8 cellular contexts compared by ENCODE assay signal in the genomic region with DNA sequence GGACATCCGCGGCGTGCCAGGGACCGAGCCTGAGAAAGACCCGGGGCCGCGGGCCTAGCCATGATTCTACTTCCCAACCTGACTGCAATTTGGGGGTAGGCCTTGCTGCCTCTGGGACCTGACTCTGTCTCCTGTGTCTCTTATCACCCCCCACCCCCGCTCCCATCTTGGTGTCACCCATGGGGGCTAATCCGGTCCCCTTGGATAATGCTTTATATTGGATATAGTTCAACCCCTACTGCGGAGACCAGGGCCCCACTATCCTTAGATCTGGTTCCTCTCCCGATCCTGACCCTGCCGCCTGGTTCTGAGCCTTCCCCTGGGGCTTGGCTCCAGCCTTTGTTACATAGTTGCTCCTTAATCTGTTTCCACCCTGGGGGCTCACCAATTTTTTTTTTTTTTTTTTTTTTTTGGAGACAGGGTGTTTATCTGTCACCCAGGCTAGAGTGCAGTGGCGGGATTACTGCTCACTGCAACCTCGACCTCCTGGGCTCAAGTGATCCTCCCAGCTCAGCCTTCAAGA. TPM values are rescaled to one million over a fixed set of nuclear protein-coding genes. Genes with fewer than 3 reads are reported as not detected.
DNase-seq lines count a peak whose midpoint lies in the region; ATAC-seq, FAIRE-seq and TF ChIP-seq lines count a peak whose summit lies in the region.

No MANE protein-coding gene starts in this region.

- intact Hi-C loops in activated CD8-positive, alpha-beta T cell treated with anti-CD3 and anti-CD28 coated beads for 36 hours (cut with micrococcal nuclease) = no loop called here

- H3K4me1 ChIP-seq in HAP-1 (peaks cover 4% of the 10 kb centered on the region), smooth muscle cell (ENCODE audit: low read depth) (peaks cover 7% of the 10 kb centered on the region)

- H2AFZ ChIP-seq in smooth muscle cell (ENCODE audit: low read depth) = no peak overlapping the region

- FAIRE-seq in H54 (lab: Jason Lieb, UNC) = no peak

- H3K9me3 Mint-ChIP-seq in activated CD8-positive, alpha-beta T cell treated with anti-CD3 and anti-CD28 coated beads for 36 hours = no peaks in the 10 kb centered on the region

- H3K36me3 ChIP-seq in HAP-1 (replicated peaks) (peaks cover 8% of the 10 kb centered on the region; the same call in 1 of the 2 replicates), smooth muscle cell (ENCODE audit: low read depth) (no peaks in the 10 kb centered on the region)

- H4K20me1 ChIP-seq in smooth muscle cell (ENCODE audit: low read depth) = peaks cover 12% of the 10 kb centered on the region

- no peak for ATAC-seq in activated CD8-positive, alpha-beta T cell treated with anti-CD3 and anti-CD28 coated beads for 36 hours
- ATAC-seq in HG03159 (IDR thresholded peaks at IDR 0.05; ENCODE audit: unreplicated experiment) = no peak

- H3K27ac Mint-ChIP-seq in activated CD8-positive, alpha-beta T cell treated with anti-CD3 and anti-CD28 coated beads for 36 hours = peak overlapping the region; percentile 61

- 34% methylated on average over 14 of the region's 14 CpGs for WGBS in smooth muscle cell (ENCODE audit: low lambda C conversion rate)

- peaks cover 6% of the 10 kb centered on the region for H3F3A ChIP-seq in smooth muscle cell (ENCODE audit: low read depth)

- peaks cover 19% of the 10 kb centered on the region for H3K79me2 ChIP-seq in smooth muscle cell (ENCODE audit: low read depth)

- no peaks in the 10 kb centered on the region for H3K27me3 ChIP-seq in HAP-1 (ENCODE audit: low read depth)
- no peaks in the 10 kb centered on the region for H3K27me3 ChIP-seq in smooth muscle cell (ENCODE audit: low read depth)

- peak overlapping the region; percentile 82 for H3K4me3 Mint-ChIP-seq in activated CD8-positive, alpha-beta T cell treated with anti-CD3 and anti-CD28 coated beads for 36 hours

- H3K36me3 Mint-ChIP-seq in activated CD8-positive, alpha-beta T cell treated with anti-CD3 and anti-CD28 coated beads for 36 hours (ENCODE audit: low read depth) = peaks cover 4% of the 10 kb centered on the region

- CTCF ChIA-PET in activated CD8-positive, alpha-beta T cell treated with anti-CD3 and anti-CD28 coated beads for 36 hours (lab: Charles Lee) = interaction anchor here (1.0 to 2.6 kb wide), 5 partner anchors 15 to 158 kb away, joined by 3 to 7 read pairs (median 5); no protein-coding TSS in a partner anchor

- POLR2A ChIA-PET in activated CD8-positive, alpha-beta T cell treated with anti-CD3 and anti-CD28 coated beads for 36 hours (lab: Charles Lee) = interaction anchor here (1.0 kb wide), 1 partner anchor 9 kb away, joined by 3 read pairs; no protein-coding TSS in a partner anchor

- no peaks in the 10 kb centered on the region for H3K9me3 ChIP-seq in HAP-1
- no peaks in the 10 kb centered on the region for H3K9me3 ChIP-seq in smooth muscle cell (replicated peaks; ENCODE audit: low read depth)

- H3K27me3 Mint-ChIP-seq in activated CD8-positive, alpha-beta T cell treated with anti-CD3 and anti-CD28 coated beads for 36 hours = no peaks in the 10 kb centered on the region

- no peak for TF ChIP-seq POLR2A in H54 (IDR thresholded peaks at IDR 0.05; ENCODE audit: low read depth, low read length)

- peaks cover 24% of the 10 kb centered on the region for H3K4me1 Mint-ChIP-seq in activated CD8-positive, alpha-beta T cell treated with anti-CD3 and anti-CD28 coated beads for 36 hours (ENCODE audit: low read depth)

- in situ Hi-C loops in HAP-1 (cut with MboI; ENCODE audit: low sequenced_read_pairs) = loop anchor here (10.0 kb wide), 1 partner anchor 155 kb away; no protein-coding TSS in a partner anchor

- DNase-seq in HAP-1 (ENCODE audit: low spot score in 2 of 2) (peak in 1 of 2 experiments; percentile 54), smooth muscle cell (lab: John Stamatoyannopoulos, UW; ENCODE audit: unreplicated experiment) (no peak), NAMALWA (ENCODE audit: low spot score) (no peak), H54 (ENCODE audit: insufficient read length, low spot score) (no peak), SHP77 treated with DMSO at 0.1 percent for 48 hours (lab: John Stamatoyannopoulos, UW) (no peak)
- no peak for DNase-seq in activated CD8-positive, alpha-beta T cell treated with anti-CD3 and anti-CD28 coated beads for 36 hours

- H3K4me3 ChIP-seq in HAP-1 = peak overlapping the region; percentile 75
- H3K4me3 ChIP-seq in iPS-11a (ENCODE audit: low read depth, low read length) = peak overlapping the region; percentile 98
- H3K4me3 ChIP-seq in smooth muscle cell = peak overlapping the region; percentile 83

- H3K27ac ChIP-seq in smooth muscle cell (ENCODE audit: low read depth) = peak overlapping the region; percentile 81

- peak overlapping the region; percentile 92 for H3K4me2 ChIP-seq in smooth muscle cell

- no peak for TF ChIP-seq CTCF in activated CD8-positive, alpha-beta T cell treated with anti-CD3 and anti-CD28 coated beads for 36 hours (IDR thresholded peaks at IDR 0.05)
- TF ChIP-seq CTCF in smooth muscle cell (IDR thresholded peaks at IDR 0.05; ENCODE audit: borderline replicate concordance, insufficient read depth, poor library complexity, severe bottlenecking) = no peak

- peak overlapping the region; percentile 82 for H3K9ac ChIP-seq in smooth muscle cell (ENCODE audit: low read depth)

RNA-seq across cellular contexts. Expression of a gene that starts 1.3 kb away (rescaled TPM):
- total RNA-seq in activated CD8-positive, alpha-beta T cell treated with anti-CD3 and anti-CD28 coated beads for 36 hours = 10 to 100 TPM in 1 of 2 experiments, 1 to 10 TPM in 1; 8.9 to 10.8 TPM
- 3.5 and 5.5 TPM in 2 replicates for total RNA-seq in smooth muscle cell
- polyA plus RNA-seq in smooth muscle cell = 7.7 and 14.5 TPM in 2 replicates

RNA-seq across cellular contexts. Expression of a gene that starts 1.9 kb away (rescaled TPM):
- total RNA-seq in activated CD8-positive, alpha-beta T cell treated with anti-CD3 and anti-CD28 coated beads for 36 hours = 10 to 100 TPM; 27.3 to 28.8 TPM
- 6.0 and 10.2 TPM in 2 replicates for total RNA-seq in smooth muscle cell
- 31.0 and 32.2 TPM in 2 replicates for polyA plus RNA-seq in smooth muscle cell

RNA-seq across cellular contexts. Expression of a gene that starts 19.1 kb away (rescaled TPM):
- total RNA-seq in activated CD8-positive, alpha-beta T cell treated with anti-CD3 and anti-CD28 coated beads for 36 hours = under 1 TPM; 0.07 to 0.16 TPM
- total RNA-seq in smooth muscle cell = 1.1 and 1.6 TPM in 2 replicates
- 0.13 and 1.1 TPM in 2 replicates for polyA plus RNA-seq in smooth muscle cell
